ENCODE assay signal across 16 cellular contexts in the genomic region with DNA sequence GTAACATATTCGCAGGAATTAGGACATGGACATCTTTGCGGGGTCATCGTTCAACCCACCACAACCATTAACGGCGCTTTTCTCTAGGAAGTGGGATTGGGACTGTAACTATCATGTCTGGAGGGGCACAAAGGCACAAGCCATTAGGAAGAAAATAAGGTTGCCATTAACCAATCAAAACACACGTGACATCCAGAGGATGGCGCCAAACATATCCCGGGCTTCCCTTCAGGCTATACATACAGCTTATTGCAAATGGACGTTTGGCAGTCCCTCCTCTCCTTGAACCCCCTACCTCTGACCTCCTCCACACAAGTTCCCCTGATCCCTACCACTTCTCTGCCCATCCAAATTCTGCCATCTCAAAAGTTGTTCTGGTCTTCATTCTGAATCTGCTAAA. TPM values are rescaled to one million over a fixed set of nuclear protein-coding genes. Genes with fewer than 3 reads are reported as not detected.
DNase-seq lines count a peak whose midpoint lies in the region; ATAC-seq and TF ChIP-seq lines count a peak whose summit lies in the region.
"Had no signal": no experiment of that assay in that cellular context is flagged by ENCODE, and none has a peak within 500 bp of the region (broad histone marks: within the 10 kb centered on the region; RNA-seq: fewer than 3 reads in every experiment).

No MANE protein-coding gene starts in this region.

- TF ChIP-seq CTCF in HCT116 (IDR thresholded peaks at IDR 0.05 in 2 of 3, conservative IDR thresholded peaks at IDR 0.05 in 1 of 3; ENCODE audit: borderline replicate concordance in 1 of 3, insufficient read depth in 1 of 3, low read depth in 2 of 3, low read length in 2 of 3): 0 out of 6 replicates have a peak, but pooled peaks of 1 of the 3 experiments have one; percentile 7
- 0 out of 2 replicates have a peak, but pooled peaks have one; percentile 20 for TF ChIP-seq CTCF in Panc1 (IDR thresholded peaks at IDR 0.05)
- TF ChIP-seq CTCF in esophagus squamous epithelium (IDR thresholded peaks at IDR 0.05): no peak

- H3K4me2 ChIP-seq in HCT116 (ENCODE audit: low read length): no peak overlapping the region
- H3K4me2 ChIP-seq: BLaER1 had no signal

- no peak overlapping the region for H3K9ac ChIP-seq in HCT116 (ENCODE audit: low read length)
- H3K9ac ChIP-seq: BLaER1 had no signal

- intact Hi-C loops in HCT116 (cut with micrococcal nuclease): no loop called here
- intact Hi-C loops in Panc1 (cut with micrococcal nuclease; ENCODE audit: unreplicated experiment): no loop called here
- intact Hi-C loops in esophagus squamous epithelium (cut with DNase I): no loop called here

- in situ Hi-C loops in Panc1 (cut with HindIII; ENCODE audit: low pct_unique_long_range_greater_than_20kb, low sequenced_read_pairs): no loop called here

- TF ChIP-seq RAD21 in HCT116 (IDR thresholded peaks at IDR 0.05; ENCODE audit: low read depth): no peak

- TF ChIP-seq POLR2A in HCT116 (IDR thresholded peaks at IDR 0.05; ENCODE audit: borderline replicate concordance, extremely low read depth, insufficient read depth, insufficient read length) (no peak), esophagus squamous epithelium (IDR thresholded peaks at IDR 0.05) (no peak)

- 77% methylated on average over 9 of the region's 9 CpGs for WGBS in esophagus squamous epithelium, 2 donors

- H3K9me2 ChIP-seq in HCT116 (ENCODE audit: insufficient read depth): no peaks in the 10 kb centered on the region

- RAD21 ChIA-PET in HCT116 (lab: Charles Lee; ENCODE audit: low non-redundant PET in 1 of 2, low total read pairs in 2 of 2, uncharacterized antibody in 2 of 2, unreplicated experiment in 2 of 2): no interaction called here

- H3K4me1 ChIP-seq in HCT116 (ENCODE audit: control insufficient read depth in 1 of 2, insufficient read depth in 2 of 2, low read length in 2 of 2) (no peaks in the 10 kb centered on the region), Panc1 (ENCODE audit: control insufficient read depth, insufficient read depth, low read length) (no peaks in the 10 kb centered on the region), esophagus squamous epithelium (no peaks in the 10 kb centered on the region)
- H3K4me1 ChIP-seq: BLaER1 had no signal

- H3K79me2 ChIP-seq in HCT116 (ENCODE audit: insufficient read depth, low read length): no peaks in the 10 kb centered on the region

- BruUV-seq in HCT116 (replicated peaks; lab: Mats Ljungman, UMichigan): no TSS peak
- BruUV-seq in Panc1 (replicated peaks; lab: Mats Ljungman, UMichigan): no TSS peak

- H3K36me3 ChIP-seq in HCT116 (ENCODE audit: control insufficient read depth in 1 of 2, insufficient read depth in 2 of 2, low read length in 2 of 2) (no peaks in the 10 kb centered on the region), Panc1 (ENCODE audit: control insufficient read depth, insufficient read depth, low read length) (no peaks in the 10 kb centered on the region), esophagus squamous epithelium (no peaks in the 10 kb centered on the region)
- H3K36me3 ChIP-seq: BLaER1 had no signal

- no peaks in the 10 kb centered on the region for H4K20me1 ChIP-seq in HCT116 (ENCODE audit: insufficient read depth)
- H4K20me1 ChIP-seq: BLaER1 had no signal

- H2AFZ ChIP-seq in HCT116 (ENCODE audit: low read depth, low read length, poor library complexity, severe bottlenecking): no peak overlapping the region

- CTCF ChIA-PET in HCT116 (lab: Charles Lee): interaction anchor here (1.4 kb wide), 1 partner anchor 61 kb away, joined by 7 read pairs; no protein-coding TSS in a partner anchor
- CTCF ChIA-PET in Panc1 (lab: Charles Lee): no interaction called here

- no peak overlapping the region for H3K27ac ChIP-seq in HCT116 (ENCODE audit: low read depth, low read length)
- H3K27ac ChIP-seq in Panc1 (ENCODE audit: low read length): no peak overlapping the region
- H3K27ac ChIP-seq in esophagus squamous epithelium: no peak overlapping the region
- H3K27ac ChIP-seq: 22Rv1, BLaER1 had no signal

- POLR2A ChIA-PET in HCT116 (lab: Charles Lee): no interaction called here
- POLR2A ChIA-PET in Panc1 (lab: Charles Lee): no interaction called here

- ATAC-seq in HCT116 (peak; percentile 59; the same call in 1 of the 2 replicates), Panc1 (no peak), GM21825 (IDR thresholded peaks at IDR 0.05; ENCODE audit: unreplicated experiment) (no peak), GM19463 (IDR thresholded peaks at IDR 0.05; ENCODE audit: unreplicated experiment) (no peak)

- DNase-seq in DMS53 (lab: John Stamatoyannopoulos, UW): peak; percentile 5
- DNase-seq in DMS53 treated with DMSO at 0.1 percent for 48 hours (lab: John Stamatoyannopoulos, UW; ENCODE audit: unreplicated experiment): no peak
- DNase-seq in HCT116 (ENCODE audit: low read depth, low spot score): no peak
- no peak for DNase-seq in Panc1 (ENCODE audit: low read depth, low spot score)
- peak; percentile 33 for DNase-seq in iPS-NIHi11 (ENCODE audit: low spot score)
- DNase-seq in esophagus squamous epithelium (lab: John Stamatoyannopoulos, UW): no peak
- DNase-seq: AML-193; CD4-positive, CD25-positive, alpha-beta regulatory T cell; DMS79; EL; GOT3; KBM-7 had no signal

- H3K27me3 ChIP-seq in HCT116 (ENCODE audit: insufficient read depth, low read length): no peaks in the 10 kb centered on the region
- 0 out of 2 replicates have a peak, but pooled peaks cover 2% of the 10 kb centered on the region for H3K27me3 ChIP-seq in Panc1 (ENCODE audit: control insufficient read depth, insufficient read depth, low read length)
- H3K27me3 ChIP-seq in esophagus squamous epithelium: peaks cover 0 to 59% (median 0%) of the 10 kb centered on the region in 4 donors
- H3K27me3 ChIP-seq: BLaER1 had no signal

- H3K9me3 ChIP-seq in HCT116 (ENCODE audit: control insufficient read depth in 1 of 2, insufficient read depth in 1 of 2, low read depth in 1 of 2, low read length in 2 of 2) (no peaks in the 10 kb centered on the region), Panc1 (ENCODE audit: control insufficient read depth, insufficient read depth, low read depth, low read length) (no peaks in the 10 kb centered on the region), esophagus squamous epithelium (no peaks in the 10 kb centered on the region)
- H3K9me3 ChIP-seq: BLaER1 had no signal

- no peak overlapping the region for H3K4me3 ChIP-seq in HCT116 (replicated peaks in 1 of 2; ENCODE audit: low read depth in 1 of 2, low read length in 2 of 2)
- H3K4me3 ChIP-seq in Panc1 (ENCODE audit: low read depth in 2 of 2, low read length in 2 of 2): no peak overlapping the region
- no peak overlapping the region for H3K4me3 ChIP-seq in esophagus squamous epithelium
- H3K4me3 ChIP-seq: BLaER1 had no signal

TF ChIP-seq in HCT116, 20 proteins besides CTCF, POLR2A, EP300 and RAD21:
- no peak for TF ChIP-seq FOSL1 (IDR thresholded peaks at IDR 0.05; ENCODE audit: low read depth)
- TF ChIP-seq SRF (IDR thresholded peaks at IDR 0.05; ENCODE audit: low read depth): no peak
- TF ChIP-seq YY1 (IDR thresholded peaks at IDR 0.05; ENCODE audit: extremely low read depth, insufficient replicate concordance, low read depth, low read length): no peak
- no peak for TF ChIP-seq TCF7L2 (IDR thresholded peaks at IDR 0.05; ENCODE audit: borderline replicate concordance, extremely low read depth, insufficient read depth, insufficient read length)
- no peak for TF ChIP-seq POLR2AphosphoS5 (IDR thresholded peaks at IDR 0.05; ENCODE audit: low read depth, low read length)
- no peak for TF ChIP-seq ZNF274 (IDR thresholded peaks at IDR 0.05; ENCODE audit: low read depth, low read length)
- TF ChIP-seq JUND (IDR thresholded peaks at IDR 0.05): no peak
- no peak for TF ChIP-seq EGR1 (IDR thresholded peaks at IDR 0.05; ENCODE audit: low read depth)

RNA-seq across cellular contexts. Expression of a gene that starts 26.6 kb away (rescaled TPM):
- total RNA-seq in HCT116 (2021; ENCODE audit: unreplicated experiment) (not detected), Panc1 (2021; ENCODE audit: unreplicated experiment) (not detected), esophagus squamous epithelium (not detected)
- not detected in 2 replicates for polyA plus RNA-seq in HCT116 (2012)
- not detected for polyA plus RNA-seq in Panc1 (2012; ENCODE audit: insufficient read length)
- total RNA-seq: CD4-positive, CD25-positive, alpha-beta regulatory T cell had no signal
- polyA plus RNA-seq: CD4-positive, CD25-positive, alpha-beta regulatory T cell had no signal

Comparison
In these comparisons a context has a peak if more than half of its experiments do, and no peak if none do; other contexts are left out.
1. DNase-seq: peak in DMS53 (single experiment) and iPS-NIHi11 (single experiment); none in DMS53 treated with DMSO at 0.1 percent for 48 hours (single experiment), HCT116 (single experiment), Panc1 (single experiment) and esophagus squamous epithelium (single experiment).